In the genomic region with DNA sequence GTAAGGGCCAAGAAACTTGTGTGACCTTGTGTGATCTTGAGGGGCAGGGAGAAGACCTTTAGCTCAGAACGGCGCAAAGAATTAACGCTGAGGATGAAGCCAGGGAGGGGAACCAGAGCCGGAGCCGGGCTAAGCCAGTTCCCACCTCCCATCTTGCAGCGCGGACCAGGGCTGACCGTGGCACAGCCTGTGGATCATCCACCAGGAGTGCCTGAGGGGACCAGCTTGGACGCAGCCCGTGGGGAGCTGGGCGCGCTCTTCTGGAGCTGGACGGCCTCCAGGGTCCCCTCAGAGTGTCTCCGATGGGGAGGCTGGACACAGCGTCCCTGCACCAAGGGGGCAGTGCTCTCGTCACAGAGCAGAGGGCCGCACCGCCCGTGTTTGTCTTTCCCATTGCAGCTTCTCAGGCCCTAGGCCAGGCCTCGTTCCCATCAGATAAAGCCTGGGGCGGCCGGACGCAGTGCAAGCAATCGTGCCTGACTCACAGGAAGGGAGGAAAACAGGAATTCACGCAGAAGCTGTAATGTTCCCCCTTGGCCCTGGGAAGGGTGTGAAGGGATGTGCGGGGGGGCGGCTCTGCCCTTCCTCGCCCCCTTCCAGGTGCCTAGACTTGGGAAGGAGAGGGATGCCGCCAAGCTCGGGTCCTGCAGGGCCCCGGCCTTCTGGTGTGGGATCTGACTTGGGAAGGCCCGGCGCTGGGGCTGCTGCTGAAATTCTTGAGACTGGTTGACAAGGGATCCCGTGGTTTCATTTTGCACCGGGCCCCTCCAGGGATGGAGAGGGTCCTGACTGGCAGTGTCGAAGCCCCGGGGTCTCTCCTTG, we compare ENCODE assay signal across 1 cellular context.
TF ChIP-seq lines count a peak whose summit lies in the region.
"Not testable (repeated sequence)": the region's sequence is repeated elsewhere in the genome, so short reads cannot be mapped to it uniquely, and the experiment has no call there.

No MANE protein-coding gene starts in this region.

TF ChIP-seq in HepG2, 621 proteins besides CTCF, POLR2A, EP300 and RAD21 (continued from another document):
- TF ChIP-seq ZKSCAN8 (CRISPR knock-in tag; IDR thresholded peaks at IDR 0.05; ENCODE audit: borderline replicate concordance) (peak; percentile 65; the same call in 1 of the 2 replicates), ZNF33B (CRISPR knock-in tag; IDR thresholded peaks at IDR 0.05) (0 out of 2 replicates have a peak, but pooled peaks have one; percentile 44), RXRA (CRISPR knock-in tag; IDR thresholded peaks at IDR 0.05) (peak; percentile 82), AFF4 (CRISPR knock-in tag; IDR thresholded peaks at IDR 0.05) (0 out of 2 replicates have a peak, but pooled peaks have one; percentile 83), STAG1 (CRISPR knock-in tag; IDR thresholded peaks at IDR 0.05) (peak; percentile 33), YEATS4 (CRISPR knock-in tag; IDR thresholded peaks at IDR 0.05; ENCODE audit: borderline replicate concordance) (peak; percentile 60; the same call in 1 of the 2 replicates), KDM2A (CRISPR knock-in tag; IDR thresholded peaks at IDR 0.05; ENCODE audit: borderline replicate concordance, low read depth) (peak; percentile 75; the same call in 1 of the 2 replicates), SAP130 (CRISPR knock-in tag; IDR thresholded peaks at IDR 0.05; ENCODE audit: low read depth) (peak; percentile 80), AGO1 (IDR thresholded peaks at IDR 0.05; ENCODE audit: low read depth, low read length, poor library complexity, severe bottlenecking) (peak; percentile 65), SOX5 (CRISPR knock-in tag; IDR thresholded peaks at IDR 0.05; ENCODE audit: borderline replicate concordance) (peak; percentile 68; the same call in 1 of the 2 replicates), HOXA3 (CRISPR knock-in tag; IDR thresholded peaks at IDR 0.05) (peak; percentile 75), FOSL1 (CRISPR knock-in tag; IDR thresholded peaks at IDR 0.05; ENCODE audit: borderline replicate concordance) (peak; percentile 56; the same call in 1 of the 2 replicates), ZNF614 (CRISPR knock-in tag; IDR thresholded peaks at IDR 0.05; ENCODE audit: borderline replicate concordance) (0 out of 2 replicates have a peak, but pooled peaks have one; percentile 16), ARID2 (CRISPR knock-in tag; IDR thresholded peaks at IDR 0.05; ENCODE audit: borderline replicate concordance) (peak; percentile 49; the same call in 1 of the 2 replicates), FOXO1 (CRISPR knock-in tag; IDR thresholded peaks at IDR 0.05) (peak; percentile 31; the same call in 1 of the 2 replicates), ISL2 (CRISPR knock-in tag; IDR thresholded peaks at IDR 0.05) (0 out of 2 replicates have a peak, but pooled peaks have one; percentile 31), SNAI1 (CRISPR knock-in tag; IDR thresholded peaks at IDR 0.05; ENCODE audit: borderline replicate concordance) (peak; percentile 68), SOX6 (CRISPR knock-in tag; IDR thresholded peaks at IDR 0.05) (peak; percentile 56), PHF8 (CRISPR knock-in tag; IDR thresholded peaks at IDR 0.05) (peak; percentile 61), ZNF782 (CRISPR knock-in tag; IDR thresholded peaks at IDR 0.05; ENCODE audit: borderline replicate concordance) (0 out of 2 replicates have a peak, but pooled peaks have one; percentile 37), ZNF564 (CRISPR knock-in tag; IDR thresholded peaks at IDR 0.05) (peak; percentile 62; the same call in 1 of the 2 replicates), NFKB2 (CRISPR knock-in tag; IDR thresholded peaks at IDR 0.05; ENCODE audit: borderline replicate concordance) (peak; percentile 68; the same call in 1 of the 2 replicates), ZNF770 (CRISPR knock-in tag; IDR thresholded peaks at IDR 0.05) (peak; percentile 39; the same call in 1 of the 2 replicates), MYC (CRISPR knock-in tag; IDR thresholded peaks at IDR 0.05; ENCODE audit: borderline replicate concordance) (peak; percentile 58; the same call in 1 of the 2 replicates), ZNF136 (CRISPR knock-in tag; IDR thresholded peaks at IDR 0.05; ENCODE audit: low read depth) (peak; percentile 67; the same call in 1 of the 2 replicates), ZFP41 (CRISPR knock-in tag; IDR thresholded peaks at IDR 0.05; ENCODE audit: borderline replicate concordance) (0 out of 2 replicates have a peak, but pooled peaks have one; percentile 54), FOXA1 (CRISPR knock-in tag; IDR thresholded peaks at IDR 0.05) (peak; percentile 76), ZBTB38 (CRISPR knock-in tag; IDR thresholded peaks at IDR 0.05) (peak; percentile 28; the same call in 1 of the 2 replicates), HDAC1 (CRISPR knock-in tag; IDR thresholded peaks at IDR 0.05) (peak; percentile 51), HDAC2 (CRISPR knock-in tag; IDR thresholded peaks at IDR 0.05) (peak; percentile 84)
- TF ChIP-seq, protein P1, sequence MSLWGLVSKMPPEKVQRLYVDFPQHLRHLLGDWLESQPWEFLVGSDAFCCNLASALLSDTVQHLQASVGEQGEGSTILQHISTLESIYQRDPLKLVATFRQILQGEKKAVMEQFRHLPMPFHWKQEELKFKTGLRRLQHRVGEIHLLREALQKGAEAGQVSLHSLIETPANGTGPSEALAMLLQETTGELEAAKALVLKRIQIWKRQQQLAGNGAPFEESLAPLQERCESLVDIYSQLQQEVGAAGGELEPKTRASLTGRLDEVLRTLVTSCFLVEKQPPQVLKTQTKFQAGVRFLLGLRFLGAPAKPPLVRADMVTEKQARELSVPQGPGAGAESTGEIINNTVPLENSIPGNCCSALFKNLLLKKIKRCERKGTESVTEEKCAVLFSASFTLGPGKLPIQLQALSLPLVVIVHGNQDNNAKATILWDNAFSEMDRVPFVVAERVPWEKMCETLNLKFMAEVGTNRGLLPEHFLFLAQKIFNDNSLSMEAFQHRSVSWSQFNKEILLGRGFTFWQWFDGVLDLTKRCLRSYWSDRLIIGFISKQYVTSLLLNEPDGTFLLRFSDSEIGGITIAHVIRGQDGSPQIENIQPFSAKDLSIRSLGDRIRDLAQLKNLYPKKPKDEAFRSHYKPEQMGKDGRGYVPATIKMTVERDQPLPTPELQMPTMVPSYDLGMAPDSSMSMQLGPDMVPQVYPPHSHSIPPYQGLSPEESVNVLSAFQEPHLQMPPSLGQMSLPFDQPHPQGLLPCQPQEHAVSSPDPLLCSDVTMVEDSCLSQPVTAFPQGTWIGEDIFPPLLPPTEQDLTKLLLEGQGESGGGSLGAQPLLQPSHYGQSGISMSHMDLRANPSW (CRISPR knock-in tag; IDR thresholded peaks at IDR 0.05; ENCODE audit: borderline replicate concordance) = 0 out of 2 replicates have a peak, but pooled peaks have one; percentile 33
- TF ChIP-seq, protein P2, sequence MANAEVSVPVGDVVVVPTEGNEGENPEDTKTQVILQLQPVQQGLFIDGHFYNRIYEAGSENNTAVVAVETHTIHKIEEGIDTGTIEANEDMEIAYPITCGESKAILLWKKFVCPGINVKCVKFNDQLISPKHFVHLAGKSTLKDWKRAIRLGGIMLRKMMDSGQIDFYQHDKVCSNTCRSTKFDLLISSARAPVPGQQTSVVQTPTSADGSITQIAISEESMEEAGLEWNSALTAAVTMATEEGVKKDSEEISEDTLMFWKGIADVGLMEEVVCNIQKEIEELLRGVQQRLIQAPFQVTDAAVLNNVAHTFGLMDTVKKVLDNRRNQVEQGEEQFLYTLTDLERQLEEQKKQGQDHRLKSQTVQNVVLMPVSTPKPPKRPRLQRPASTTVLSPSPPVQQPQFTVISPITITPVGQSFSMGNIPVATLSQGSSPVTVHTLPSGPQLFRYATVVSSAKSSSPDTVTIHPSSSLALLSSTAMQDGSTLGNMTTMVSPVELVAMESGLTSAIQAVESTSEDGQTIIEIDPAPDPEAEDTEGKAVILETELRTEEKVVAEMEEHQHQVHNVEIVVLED (CRISPR knock-in tag; IDR thresholded peaks at IDR 0.05; ENCODE audit: borderline replicate concordance) = peak; percentile 35; the same call in 1 of the 2 replicates
- TF ChIP-seq, protein P3, sequence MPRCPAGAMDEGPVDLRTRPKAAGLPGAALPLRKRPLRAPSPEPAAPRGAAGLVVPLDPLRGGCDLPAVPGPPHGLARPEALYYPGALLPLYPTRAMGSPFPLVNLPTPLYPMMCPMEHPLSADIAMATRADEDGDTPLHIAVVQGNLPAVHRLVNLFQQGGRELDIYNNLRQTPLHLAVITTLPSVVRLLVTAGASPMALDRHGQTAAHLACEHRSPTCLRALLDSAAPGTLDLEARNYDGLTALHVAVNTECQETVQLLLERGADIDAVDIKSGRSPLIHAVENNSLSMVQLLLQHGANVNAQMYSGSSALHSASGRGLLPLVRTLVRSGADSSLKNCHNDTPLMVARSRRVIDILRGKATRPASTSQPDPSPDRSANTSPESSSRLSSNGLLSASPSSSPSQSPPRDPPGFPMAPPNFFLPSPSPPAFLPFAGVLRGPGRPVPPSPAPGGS (CRISPR knock-in tag; IDR thresholded peaks at IDR 0.05) = peak; percentile 72; the same call in 1 of the 2 replicates
- not testable (repeated sequence) for TF ChIP-seq SOX6, FOXA1 (IDR thresholded peaks at IDR 0.05)
